2 cellular contexts compared by ENCODE assay signal in genomic region chr2:62147610-62148301, GRCh38.
TF ChIP-seq lines count a peak whose summit lies in the region.

No MANE protein-coding gene starts in this region.

TF ChIP-seq in IMR-90, 13 proteins besides CTCF, POLR2A, EP300 and RAD21:
- TF ChIP-seq BHLHE40 (IDR thresholded peaks at IDR 0.05; ENCODE audit: low read depth, low read length) (no peak), RFX5 (IDR thresholded peaks at IDR 0.05; ENCODE audit: low read depth, low read length) (no peak), FOS (IDR thresholded peaks at IDR 0.05; ENCODE audit: low read depth, low read length) (0 out of 2 replicates have a peak, but pooled peaks have one; percentile 29), CEBPB (IDR thresholded peaks at IDR 0.05; ENCODE audit: low read depth, low read length) (peak; percentile 91), MAZ (IDR thresholded peaks at IDR 0.05; ENCODE audit: borderline replicate concordance, low read depth, low read length) (no peak)

TF ChIP-seq in GM12878, 131 proteins besides CTCF, POLR2A, EP300 and RAD21:
- no peak for TF ChIP-seq BMI1 (IDR thresholded peaks at IDR 0.05; ENCODE audit: borderline replicate concordance)
- TF ChIP-seq FOXM1 (IDR thresholded peaks at IDR 0.05; ENCODE audit: low read depth, low read length): no peak
- no peak for TF ChIP-seq RUNX3 (IDR thresholded peaks at IDR 0.05; ENCODE audit: low read length)
- TF ChIP-seq NR2C1 (IDR thresholded peaks at IDR 0.05): no peak
- no peak for TF ChIP-seq RAD51 (IDR thresholded peaks at IDR 0.05)
- no peak for TF ChIP-seq ESRRA (IDR thresholded peaks at IDR 0.05; ENCODE audit: low read length)
- TF ChIP-seq ZNF24 (IDR thresholded peaks at IDR 0.05): no peak
- 0 out of 2 replicates have a peak, but pooled peaks have one; percentile 11 for TF ChIP-seq IRF4 (IDR thresholded peaks at IDR 0.05; ENCODE audit: low read depth, low read length)
